In genomic region chrX:69163936-69164741, GRCh38 we compare ENCODE assay signal across 8 cellular contexts. TPM values are rescaled to one million over a fixed set of nuclear protein-coding genes. Genes with fewer than 3 reads are reported as not detected.
DNase-seq lines count a peak whose midpoint lies in the region; ATAC-seq and TF ChIP-seq lines count a peak whose summit lies in the region.

No MANE protein-coding gene starts in this region.

- peaks cover 25% of the 10 kb centered on the region for H3K36me3 Mint-ChIP-seq in activated CD4-positive, alpha-beta T cell treated with anti-CD3 and anti-CD28 coated beads for 36 hours (ENCODE audit: low read depth)
- H3K36me3 Mint-ChIP-seq in dendritic cell treated with granulocyte-macrophage colony-stimulating factor and Interleukin-4, amounts not matched to agents 40 ng/mL and 50 ng/mL, for 4 days (ENCODE audit: low read depth) = peaks cover 25% of the 10 kb centered on the region

- H3K79me2 ChIP-seq in Karpas-422 (ENCODE audit: low read length) = 0 out of 2 replicates have a peak, but pooled peaks cover 5% of the 10 kb centered on the region

- H3K9me3 Mint-ChIP-seq in activated CD4-positive, alpha-beta T cell treated with anti-CD3 and anti-CD28 coated beads for 36 hours (ENCODE audit: low read depth) = no peaks in the 10 kb centered on the region
- no peaks in the 10 kb centered on the region for H3K9me3 Mint-ChIP-seq in dendritic cell treated with granulocyte-macrophage colony-stimulating factor and Interleukin-4, amounts not matched to agents 40 ng/mL and 50 ng/mL, for 4 days

- no peak overlapping the region for H2AFZ ChIP-seq in Karpas-422 (ENCODE audit: low read length)

- H3K4me3 Mint-ChIP-seq in activated CD4-positive, alpha-beta T cell treated with anti-CD3 and anti-CD28 coated beads for 36 hours = peak overlapping the region; percentile 79
- peak overlapping the region; percentile 80 for H3K4me3 Mint-ChIP-seq in dendritic cell treated with granulocyte-macrophage colony-stimulating factor and Interleukin-4, amounts not matched to agents 40 ng/mL and 50 ng/mL, for 4 days

- peak overlapping the region; percentile 79 for H3K4me3 ChIP-seq in Karpas-422 (ENCODE audit: low read length)
- H3K4me3 ChIP-seq in lung = peak overlapping the region; percentile 24

- peak overlapping the region; percentile 80 for H3K27ac Mint-ChIP-seq in activated CD4-positive, alpha-beta T cell treated with anti-CD3 and anti-CD28 coated beads for 36 hours
- peak overlapping the region; percentile 78 for H3K27ac Mint-ChIP-seq in dendritic cell treated with granulocyte-macrophage colony-stimulating factor and Interleukin-4, amounts not matched to agents 40 ng/mL and 50 ng/mL, for 4 days

- peak overlapping the region; percentile 81 for H3K4me2 ChIP-seq in Karpas-422 (ENCODE audit: low read depth, low read length, poor library complexity, severe bottlenecking)

- CTCF ChIA-PET in activated CD4-positive, alpha-beta T cell treated with anti-CD3 and anti-CD28 coated beads for 36 hours (lab: Charles Lee) = interaction anchor here (0.7 kb wide), 1 partner anchor 337 kb away, joined by 3 read pairs; no protein-coding TSS in a partner anchor

- H3K9me2 ChIP-seq in Karpas-422 (replicated peaks; ENCODE audit: insufficient read depth, low read length) = no peaks in the 10 kb centered on the region

- WGBS in lung, 2 donors = 19 to 40% methylated on average over 16 to 23 of the region's 23 CpGs

- peaks cover 29% of the 10 kb centered on the region for H3K4me1 Mint-ChIP-seq in activated CD4-positive, alpha-beta T cell treated with anti-CD3 and anti-CD28 coated beads for 36 hours
- H3K4me1 Mint-ChIP-seq in dendritic cell treated with granulocyte-macrophage colony-stimulating factor and Interleukin-4, amounts not matched to agents 40 ng/mL and 50 ng/mL, for 4 days (ENCODE audit: low read depth) = peaks cover 14% of the 10 kb centered on the region

- peak; percentile 17 to 56 for DNase-seq in NCI-H524 (lab: John Stamatoyannopoulos, UW)
- DNase-seq in NCI-H524 treated with DMSO at 0.1 percent for 48 hours (lab: John Stamatoyannopoulos, UW) = no peak
- DNase-seq in Karpas-422 = peak; percentile 60
- peak; percentile 67 for DNase-seq in activated CD4-positive, alpha-beta T cell treated with anti-CD3 and anti-CD28 coated beads for 36 hours
- no peak for DNase-seq in lung (ENCODE audit: low spot score)
- peak; percentile 14 for DNase-seq in stimulated activated CD8-positive, alpha-beta memory T cell treated with anti-CD3 and anti-CD28 coated beads, Interleukin-12 subunit alpha, Interleukin-12 subunit beta, amount 100 ng/mL, for 24 hours (ENCODE audit: extremely low read depth)

- H4K20me1 ChIP-seq in Karpas-422 (ENCODE audit: insufficient read depth, low read depth, low read length) = no peaks in the 10 kb centered on the region

- H3K9ac ChIP-seq in Karpas-422 (ENCODE audit: low read length) = peak overlapping the region; percentile 82

- H3K9me3 ChIP-seq in Karpas-422 (ENCODE audit: low read length) = no peaks in the 10 kb centered on the region
- H3K9me3 ChIP-seq in lung (ENCODE audit: control insufficient read depth in 2 of 2, insufficient read depth in 1 of 2, low read length in 1 of 2) = peaks cover 0 to 5% of the 10 kb centered on the region in 2 donors

- peaks cover 11% of the 10 kb centered on the region for H3K4me1 ChIP-seq in Karpas-422 (ENCODE audit: low read length)
- peaks cover 0 to 2% of the 10 kb centered on the region in 2 donors for H3K4me1 ChIP-seq in lung (ENCODE audit: control insufficient read depth in 2 of 2, insufficient read depth in 2 of 2, low read length in 2 of 2)

- POLR2A ChIA-PET in activated CD4-positive, alpha-beta T cell treated with anti-CD3 and anti-CD28 coated beads for 36 hours (lab: Charles Lee) = no interaction called here

- intact Hi-C loops in activated CD4-positive, alpha-beta T cell treated with anti-CD3 and anti-CD28 coated beads for 36 hours (cut with DNase I, micrococcal nuclease) = loop anchor here (1.0 to 2.0 kb wide), 3 partner anchors 335 to 969 kb away; partner anchors contain the start of genes EFNB1 (in 1 of the 2) and IGBP1 (in 1 of the 2)
- intact Hi-C loops in dendritic cell treated with granulocyte-macrophage colony-stimulating factor and Interleukin-4, amounts not matched to agents 40 ng/mL and 50 ng/mL, for 4 days (cut with micrococcal nuclease) = no loop called here

- TF ChIP-seq CTCF in lung (IDR thresholded peaks at IDR 0.05; ENCODE audit: control extremely low read depth, extremely low read depth) = no peak

- H3K27me3 ChIP-seq in Karpas-422 (ENCODE audit: low read length) (no peaks in the 10 kb centered on the region), lung (ENCODE audit: control insufficient read depth, insufficient read depth) (no peaks in the 10 kb centered on the region)

- H3K27me3 Mint-ChIP-seq in activated CD4-positive, alpha-beta T cell treated with anti-CD3 and anti-CD28 coated beads for 36 hours = no peaks in the 10 kb centered on the region
- peaks cover 3% of the 10 kb centered on the region for H3K27me3 Mint-ChIP-seq in dendritic cell treated with granulocyte-macrophage colony-stimulating factor and Interleukin-4, amounts not matched to agents 40 ng/mL and 50 ng/mL, for 4 days

- peak; percentile 82 for ATAC-seq in activated CD4-positive, alpha-beta T cell treated with anti-CD3 and anti-CD28 coated beads for 36 hours
- ATAC-seq in lung (ENCODE audit: insufficient read depth, low FRiP score) (no peak), GM21723 (IDR thresholded peaks at IDR 0.05; ENCODE audit: unreplicated experiment) (no peak)

- H3K36me3 ChIP-seq in Karpas-422 (ENCODE audit: insufficient read depth, low read length) (no peaks in the 10 kb centered on the region), lung (ENCODE audit: control insufficient read depth in 2 of 2, insufficient read depth in 2 of 2, low read length in 2 of 2) (peaks cover 0 to 4% of the 10 kb centered on the region in 2 donors)

- H3K27ac ChIP-seq in Karpas-422 (ENCODE audit: low read length) = no peak overlapping the region
- H3K27ac ChIP-seq in lung (ENCODE audit: low read depth in 1 of 2, low read length in 1 of 2) = no peak overlapping the region

RNA-seq across cellular contexts. Expression of gene PJA1, which starts 1.1 kb away (rescaled TPM):
- 15.7 and 21.5 TPM in 2 replicates for total RNA-seq in Karpas-422 (2014; rRNA removed; shearing (Covaris generic); ENCODE audit: low replicate concordance)
- total RNA-seq in activated CD4-positive, alpha-beta T cell treated with anti-CD3 and anti-CD28 coated beads for 36 hours = 10 to 100 TPM; 18.9 to 19.5 TPM
- total RNA-seq in lung = 10 to 100 TPM; 18.3 to 28.3 TPM
- 10 to 100 TPM in 1 of 2 donors, 1 to 10 TPM in 1; 4.5 to 12.1 TPM for polyA plus RNA-seq in lung

Comparison
In these comparisons a context has a peak if more than half of its experiments do, and no peak if none do; other contexts are left out.
1. DNase-seq: peak in NCI-H524 (2 of 2), Karpas-422 (single experiment), activated CD4-positive, alpha-beta T cell treated with anti-CD3 and anti-CD28 coated beads for 36 hours (single experiment) and stimulated activated CD8-positive, alpha-beta memory T cell treated with anti-CD3 and anti-CD28 coated beads, Interleukin-12 subunit alpha, Interleukin-12 subunit beta, amount 100 ng/mL, for 24 hours (single experiment); none in NCI-H524 treated with DMSO at 0.1 percent for 48 hours (single experiment) and lung (single experiment).